Comparison of ENCODE assay signal across 16 cellular contexts in the genomic region with DNA sequence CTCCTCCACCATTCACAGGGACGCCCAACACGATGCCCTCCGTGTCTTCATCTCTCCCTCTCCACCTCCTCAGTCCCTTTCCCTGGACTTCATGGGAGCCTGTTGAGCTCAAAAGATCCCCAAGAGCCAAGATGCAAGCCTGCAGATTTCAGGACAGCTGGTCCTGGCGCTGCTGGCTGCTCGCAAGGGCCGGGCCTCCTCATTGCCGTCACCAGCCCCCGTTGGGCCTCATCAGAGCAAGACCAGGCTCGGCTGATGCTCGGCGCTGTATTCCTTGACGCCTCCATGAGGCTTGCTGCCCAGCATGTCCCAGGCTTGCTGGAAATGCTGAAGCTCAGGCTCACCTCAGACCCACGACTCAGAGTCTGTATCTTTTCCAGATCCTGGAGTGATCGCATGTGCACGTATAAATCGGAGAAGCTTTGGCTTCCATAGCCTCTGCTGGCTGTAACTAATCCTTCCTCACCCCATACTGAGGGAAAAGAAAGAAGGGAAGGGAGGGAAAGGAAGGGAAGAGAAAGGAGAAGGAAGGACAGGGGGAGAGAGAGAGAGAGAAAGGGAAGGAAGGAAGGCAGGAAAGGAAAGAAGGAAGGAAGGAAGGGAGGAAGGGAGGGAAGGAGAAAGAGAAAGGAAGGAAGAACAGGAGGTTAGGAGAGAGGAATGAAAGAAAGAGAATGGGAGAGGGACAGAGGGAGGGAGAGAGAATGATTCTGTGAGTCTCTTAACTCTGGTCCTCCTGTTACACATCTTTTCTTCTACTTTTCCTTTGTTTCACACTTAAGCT.
DNase-seq lines count a peak whose midpoint lies in the region; ATAC-seq, FAIRE-seq and TF ChIP-seq lines count a peak whose summit lies in the region.
"Had no signal": no experiment of that assay in that cellular context is flagged by ENCODE, and none has a peak within 500 bp of the region (broad histone marks: within the 10 kb centered on the region; RNA-seq: fewer than 3 reads in every experiment).

No MANE protein-coding gene starts in this region.

- no peaks in the 10 kb centered on the region for H3K36me3 Mint-ChIP-seq in T-helper 2 cell treated with Interferon-gamma antibody and Interleukin-4, amounts not matched to agents 5 μg/mL and 100 μg/mL, for 36 hours (ENCODE audit: low read depth)
- no peaks in the 10 kb centered on the region for H3K36me3 Mint-ChIP-seq in WTC11
- H3K36me3 Mint-ChIP-seq: activated naive CD8-positive, alpha-beta T cell treated with anti-CD3 and anti-CD28 coated beads, Interleukin-2, amount 10 ng/mL, durations not matched to agents 7 days and 5 days had no signal

- no peak overlapping the region for H2AFZ ChIP-seq in smooth muscle cell (ENCODE audit: low read depth)

- no peaks in the 10 kb centered on the region for H4K20me1 ChIP-seq in smooth muscle cell (ENCODE audit: low read depth)

- CTCF ChIA-PET in WTC11 (lab: Charles Lee): interaction anchor here (0.7 to 4.6 kb wide), 20 partner anchors 9 to 676 kb away, joined by 3 to 194 read pairs (median 7); no protein-coding TSS in a partner anchor

- H3K9me3 Mint-ChIP-seq in T-helper 2 cell treated with Interferon-gamma antibody and Interleukin-4, amounts not matched to agents 5 μg/mL and 100 μg/mL, for 36 hours: no peaks in the 10 kb centered on the region
- no peaks in the 10 kb centered on the region for H3K9me3 Mint-ChIP-seq in WTC11
- H3K9me3 Mint-ChIP-seq: activated CD4-positive, alpha-beta memory T cell treated with anti-CD3 and anti-CD28 coated beads, Interleukin-2, amount 10 ng/mL, durations not matched to agents 7 days and 5 days; activated naive CD8-positive, alpha-beta T cell treated with anti-CD3 and anti-CD28 coated beads, Interleukin-2, amount 10 ng/mL, durations not matched to agents 7 days and 5 days had no signal

- POLR2A ChIA-PET in WTC11 (lab: Charles Lee): no interaction called here

- peak overlapping the region; percentile 60 for H3K4me2 ChIP-seq in smooth muscle cell

- H3K9ac ChIP-seq in smooth muscle cell (ENCODE audit: low read depth): peak overlapping the region; percentile 82

- FAIRE-seq in GM12891 (lab: Jason Lieb, UNC): no peak
- FAIRE-seq: A204.1 had no signal

- no peak overlapping the region for H3K4me3 Mint-ChIP-seq in T-helper 2 cell treated with Interferon-gamma antibody and Interleukin-4, amounts not matched to agents 5 μg/mL and 100 μg/mL, for 36 hours
- H3K4me3 Mint-ChIP-seq in WTC11: no peak overlapping the region
- H3K4me3 Mint-ChIP-seq: activated CD4-positive, alpha-beta memory T cell treated with anti-CD3 and anti-CD28 coated beads, Interleukin-2, amount 10 ng/mL, durations not matched to agents 7 days and 5 days; activated naive CD8-positive, alpha-beta T cell treated with anti-CD3 and anti-CD28 coated beads, Interleukin-2, amount 10 ng/mL, durations not matched to agents 7 days and 5 days had no signal

- peaks cover 7% of the 10 kb centered on the region for H3K4me1 Mint-ChIP-seq in T-helper 2 cell treated with Interferon-gamma antibody and Interleukin-4, amounts not matched to agents 5 μg/mL and 100 μg/mL, for 36 hours (ENCODE audit: low read depth)
- peaks cover 28% of the 10 kb centered on the region for H3K4me1 Mint-ChIP-seq in WTC11
- H3K4me1 Mint-ChIP-seq: activated CD4-positive, alpha-beta memory T cell treated with anti-CD3 and anti-CD28 coated beads, Interleukin-2, amount 10 ng/mL, durations not matched to agents 7 days and 5 days; activated naive CD8-positive, alpha-beta T cell treated with anti-CD3 and anti-CD28 coated beads, Interleukin-2, amount 10 ng/mL, durations not matched to agents 7 days and 5 days had no signal

- ATAC-seq in WTC11 (peak; percentile 9; the same call in 1 of the 2 replicates), right cardiac atrium (peak; percentile 53 to 67), GM18909 (IDR thresholded peaks at IDR 0.05; ENCODE audit: poor library complexity, unreplicated experiment) (no peak)

- H3K9me3 ChIP-seq in right cardiac atrium (ENCODE audit: control insufficient read depth, low read length) (no peaks in the 10 kb centered on the region), smooth muscle cell (replicated peaks; ENCODE audit: low read depth) (no peaks in the 10 kb centered on the region)
- H3K9me3 ChIP-seq: HAP-1, heart right ventricle, suprapubic skin had no signal

- no peaks in the 10 kb centered on the region for H3K79me2 ChIP-seq in smooth muscle cell (ENCODE audit: low read depth)

- no peaks in the 10 kb centered on the region for H3K36me3 ChIP-seq in smooth muscle cell (ENCODE audit: low read depth)
- H3K36me3 ChIP-seq: HAP-1, heart right ventricle, suprapubic skin had no signal

- TF ChIP-seq POLR2A in GM12891 (IDR thresholded peaks at IDR 0.05; ENCODE audit: low read depth, low read length): no peak

- H3K27ac Mint-ChIP-seq in T-helper 2 cell treated with Interferon-gamma antibody and Interleukin-4, amounts not matched to agents 5 μg/mL and 100 μg/mL, for 36 hours: peak overlapping the region; percentile 41
- no peak overlapping the region for H3K27ac Mint-ChIP-seq in WTC11
- H3K27ac Mint-ChIP-seq: activated CD4-positive, alpha-beta memory T cell treated with anti-CD3 and anti-CD28 coated beads, Interleukin-2, amount 10 ng/mL, durations not matched to agents 7 days and 5 days; activated naive CD8-positive, alpha-beta T cell treated with anti-CD3 and anti-CD28 coated beads, Interleukin-2, amount 10 ng/mL, durations not matched to agents 7 days and 5 days had no signal

- no peaks in the 10 kb centered on the region for H3F3A ChIP-seq in smooth muscle cell (ENCODE audit: low read depth)

- WGBS in right cardiac atrium: 74% methylated on average over 16 of the region's 16 CpGs
- 66% methylated on average over 16 of the region's 16 CpGs for WGBS in smooth muscle cell (ENCODE audit: low lambda C conversion rate)

- H3K4me3 ChIP-seq in right cardiac atrium (ENCODE audit: low read length): no peak overlapping the region
- no peak overlapping the region for H3K4me3 ChIP-seq in smooth muscle cell
- H3K4me3 ChIP-seq: HAP-1, heart right ventricle had no signal

- no peak overlapping the region for H3K27ac ChIP-seq in right cardiac atrium (ENCODE audit: low read length)
- peak overlapping the region; percentile 93 for H3K27ac ChIP-seq in smooth muscle cell (ENCODE audit: low read depth)
- H3K27ac ChIP-seq: suprapubic skin had no signal

- no peak for DNase-seq in T-helper 2 cell treated with Interferon-gamma antibody and Interleukin-4, amounts not matched to agents 5 μg/mL and 100 μg/mL, for 36 hours (ENCODE audit: low spot score)
- DNase-seq in T-helper 2 cell (no peak), WTC11 (ENCODE audit: low spot score) (no peak), right cardiac atrium (peak; percentile 67 to 84 (median 68)), smooth muscle cell (lab: John Stamatoyannopoulos, UW; ENCODE audit: unreplicated experiment) (no peak), T-helper 1 cell (no peak), GM12891 (ENCODE audit: insufficient read length, low spot score) (no peak)
- DNase-seq: activated CD4-positive, alpha-beta memory T cell treated with anti-CD3 and anti-CD28 coated beads, Interleukin-2, amount 10 ng/mL, durations not matched to agents 7 days and 5 days; activated naive CD8-positive, alpha-beta T cell treated with anti-CD3 and anti-CD28 coated beads, Interleukin-2, amount 10 ng/mL, durations not matched to agents 7 days and 5 days; heart right ventricle; NCI-H1417 treated with DMSO at 0.1 percent for 48 hours; NK-92 treated with Interleukin-12 subunit alpha and Interleukin-12 subunit beta, amount 100 ng/mL, for 24 hours had no signal

- no peaks in the 10 kb centered on the region for H3K4me1 ChIP-seq in right cardiac atrium (ENCODE audit: control insufficient read depth, insufficient read depth, low read length)
- H3K4me1 ChIP-seq in smooth muscle cell (ENCODE audit: low read depth): peaks cover 3% of the 10 kb centered on the region
- H3K4me1 ChIP-seq: HAP-1 had no signal

- peaks cover 2% of the 10 kb centered on the region for H3K27me3 Mint-ChIP-seq in T-helper 2 cell treated with Interferon-gamma antibody and Interleukin-4, amounts not matched to agents 5 μg/mL and 100 μg/mL, for 36 hours (ENCODE audit: low read depth)
- peaks cover 30% of the 10 kb centered on the region for H3K27me3 Mint-ChIP-seq in WTC11 (ENCODE audit: low read depth)
- H3K27me3 Mint-ChIP-seq: activated CD4-positive, alpha-beta memory T cell treated with anti-CD3 and anti-CD28 coated beads, Interleukin-2, amount 10 ng/mL, durations not matched to agents 7 days and 5 days had no signal

- no peak for TF ChIP-seq CTCF in WTC11 (IDR thresholded peaks at IDR 0.05)
- no peak for TF ChIP-seq CTCF in smooth muscle cell (IDR thresholded peaks at IDR 0.05; ENCODE audit: borderline replicate concordance, insufficient read depth, poor library complexity, severe bottlenecking)

- no peaks in the 10 kb centered on the region for H3K27me3 ChIP-seq in right cardiac atrium (ENCODE audit: control insufficient read depth, insufficient read depth)
- H3K27me3 ChIP-seq in smooth muscle cell (ENCODE audit: low read depth): no peaks in the 10 kb centered on the region
- H3K27me3 ChIP-seq: suprapubic skin had no signal

- intact Hi-C loops in right cardiac atrium (cut with DNase I): loop anchor here (5.0 to 10.0 kb wide), 4 partner anchors 134 to 647 kb away; no protein-coding TSS in a partner anchor

TF ChIP-seq in GM12891, 5 proteins besides CTCF, POLR2A, EP300 and RAD21:
- no peak for TF ChIP-seq PAX5 (IDR thresholded peaks at IDR 0.05; ENCODE audit: insufficient read depth, low read length, severe bottlenecking)
- TF ChIP-seq TAF1 (IDR thresholded peaks at IDR 0.05; ENCODE audit: low read depth, low read length): no peak
- TF ChIP-seq SPI1 (IDR thresholded peaks at IDR 0.05; ENCODE audit: low read depth, low read length): no peak
- TF ChIP-seq POU2F2 (IDR thresholded peaks at IDR 0.05; ENCODE audit: low read depth, low read length): no peak
- no peak for TF ChIP-seq POLR2AphosphoS5 (IDR thresholded peaks at IDR 0.05; ENCODE audit: low read depth, low read length)

Comparison
In these comparisons a context has a peak if more than half of its experiments do, and no peak if none do; other contexts are left out.
1. DNase-seq: peak in right cardiac atrium (3 of 3); none in T-helper 2 cell treated with Interferon-gamma antibody and Interleukin-4, amounts not matched to agents 5 μg/mL and 100 μg/mL, for 36 hours (single experiment), T-helper 2 cell (0 of 5), WTC11 (single experiment), smooth muscle cell (single experiment), T-helper 1 cell (0 of 5) and GM12891 (single experiment).